In the genomic region with DNA sequence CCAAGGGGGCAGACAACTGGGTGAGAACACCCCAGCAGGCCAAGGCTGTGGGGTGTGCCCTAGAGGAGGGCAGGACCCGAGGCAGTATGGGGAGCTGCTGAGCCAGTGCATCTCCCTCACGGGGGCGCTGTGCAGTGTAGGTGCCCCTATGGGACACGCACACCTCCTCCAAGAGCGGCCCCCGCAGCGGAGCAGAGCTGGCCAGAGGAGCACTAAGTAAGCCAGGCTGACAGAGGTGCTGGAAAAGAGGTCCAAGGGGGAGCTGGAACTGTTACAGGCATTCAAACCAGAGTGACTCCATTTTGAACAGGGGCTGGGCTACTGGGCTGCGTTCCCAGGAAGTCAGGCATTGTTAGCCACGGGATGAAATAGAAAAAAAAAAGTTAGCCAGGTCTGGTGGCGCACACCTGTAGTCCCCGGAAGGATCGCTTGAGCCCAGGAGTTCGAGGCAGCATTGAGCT, we compare ENCODE assay signal across 8 cellular contexts. TPM values are rescaled to one million over a fixed set of nuclear protein-coding genes. Genes with fewer than 3 reads are reported as not detected.
DNase-seq lines count a peak whose midpoint lies in the region; ATAC-seq, FAIRE-seq and TF ChIP-seq lines count a peak whose summit lies in the region.

No MANE protein-coding gene starts in this region.

- DNase-seq in AG08395 (ENCODE audit: low spot score) (peak; percentile 9), NCI-H774 (lab: John Stamatoyannopoulos, UW) (peak; percentile 1), fibroblast of villous mesenchyme (ENCODE audit: low read depth) (peak; percentile 15), pancreas (peak; percentile 53 to 85 (median 68)), thyroid gland (peak; percentile 46 to 52)
- peak; percentile 83 for DNase-seq in activated T-cell treated with anti-CD3 and anti-CD28 coated beads, Interleukin-2, amount 50 U/mL, for 24 hours

- peak overlapping the region; percentile 82 for H3K4me3 Mint-ChIP-seq in activated T-cell treated with anti-CD3 and anti-CD28 coated beads, Interleukin-2, amount 50 U/mL, for 24 hours

- intact Hi-C loops in pancreas (cut with DNase I): no loop called here
- intact Hi-C loops in thyroid gland (cut with DNase I): loop anchor here (5.0 kb wide), 2 partner anchors 120 to 195 kb away; no protein-coding TSS in a partner anchor

- H3K27ac Mint-ChIP-seq in activated T-cell treated with anti-CD3 and anti-CD28 coated beads, Interleukin-2, amount 50 U/mL, for 24 hours: peak overlapping the region; percentile 92

- no peak for TF ChIP-seq POLR2A in thyroid gland (IDR thresholded peaks at IDR 0.05)

- H3K4me1 ChIP-seq in pancreas (peaks cover 0 to 5% (median 0%) of the 10 kb centered on the region in 3 donors), thyroid gland (peaks cover 0 to 7% of the 10 kb centered on the region in 2 donors)

- no peaks in the 10 kb centered on the region for H3K9me3 Mint-ChIP-seq in activated T-cell treated with anti-CD3 and anti-CD28 coated beads, Interleukin-2, amount 50 U/mL, for 24 hours

- H3K9me3 ChIP-seq in pancreas (no peaks in the 10 kb centered on the region), thyroid gland (no peaks in the 10 kb centered on the region)

- no peak overlapping the region for H3K27ac ChIP-seq in pancreas
- no peak overlapping the region for H3K27ac ChIP-seq in thyroid gland

- H3K36me3 ChIP-seq in pancreas: no peaks in the 10 kb centered on the region
- H3K36me3 ChIP-seq in thyroid gland: no peaks in the 10 kb centered on the region

- ATAC-seq in GM19023 (IDR thresholded peaks at IDR 0.05; ENCODE audit: unreplicated experiment) (peak; percentile 47), pancreas (peak; percentile 70 to 83 (median 78)), GM19397 (IDR thresholded peaks at IDR 0.05; ENCODE audit: unreplicated experiment) (no peak)

- H3K27me3 Mint-ChIP-seq in activated T-cell treated with anti-CD3 and anti-CD28 coated beads, Interleukin-2, amount 50 U/mL, for 24 hours: no peaks in the 10 kb centered on the region

- peaks cover 15% of the 10 kb centered on the region for H3K4me1 Mint-ChIP-seq in activated T-cell treated with anti-CD3 and anti-CD28 coated beads, Interleukin-2, amount 50 U/mL, for 24 hours (ENCODE audit: low read depth)

- H3K4me3 ChIP-seq in fibroblast of villous mesenchyme (ENCODE audit: low read depth, low read length) (peak overlapping the region; percentile 51), pancreas (peak overlapping the region in 3 of 4 donors; percentile 0 to 43 (median 33)), thyroid gland (replicated peaks in 1 of 3) (peak overlapping the region in 1 of 3 donors; percentile 2)

- FAIRE-seq in pancreas (lab: Jason Lieb, UNC): no peak

- no peaks in the 10 kb centered on the region for H3K27me3 ChIP-seq in pancreas
- no peaks in the 10 kb centered on the region for H3K27me3 ChIP-seq in thyroid gland

- WGBS in pancreas, 2 donors: 13 to 20% methylated on average over 13 of the region's 13 CpGs
- 18 to 30% methylated on average over 6 to 9 of the region's 13 CpGs for WGBS in thyroid gland, 2 donors

- no peaks in the 10 kb centered on the region for H3K36me3 Mint-ChIP-seq in activated T-cell treated with anti-CD3 and anti-CD28 coated beads, Interleukin-2, amount 50 U/mL, for 24 hours (ENCODE audit: low read depth)

- TF ChIP-seq CTCF in fibroblast of villous mesenchyme (IDR thresholded peaks at IDR 0.05; ENCODE audit: insufficient read depth, low read depth, low read length) (peak; percentile 36), pancreas (IDR thresholded peaks at IDR 0.05) (no peak), thyroid gland (IDR thresholded peaks at IDR 0.05) (peak in 2 of 6 experiments; percentile 15 to 25)

RNA-seq across cellular contexts. Expression of a gene that starts 41.8 kb away (rescaled TPM):
- total RNA-seq in fibroblast of villous mesenchyme (45.4 and 54.4 TPM in 2 replicates), pancreas (10 to 100 TPM; 22.9 to 45.7 (median 35.4) TPM), thyroid gland (10 to 100 TPM; 35.7 to 51.2 (median 37.8) TPM)
- 10 to 100 TPM; 51.5 to 52.3 TPM for polyA plus RNA-seq in pancreas

RNA-seq across cellular contexts. Expression of a gene that starts 42.1 kb away (rescaled TPM):
- total RNA-seq in fibroblast of villous mesenchyme: 64.3 and 94.1 TPM in 2 replicates
- total RNA-seq in pancreas: 10 to 100 TPM; 46.4 to 77.2 (median 50.9) TPM
- polyA plus RNA-seq in pancreas: 100 to 1,000 TPM in 1 of 2 donors, 10 to 100 TPM in 1; 56.1 to 161 TPM
- total RNA-seq in thyroid gland: 100 to 1,000 TPM in 1 of 4 donors, 10 to 100 TPM in 3; 67.7 to 102 (median 93.6) TPM

Comparison
In these comparisons a context has a peak if more than half of its experiments do, and no peak if none do; other contexts are left out.
1. DNase-seq: peak in every context shown above with its lines; median percentile 83 in activated T-cell treated with anti-CD3 and anti-CD28 coated beads, Interleukin-2, amount 50 U/mL, for 24 hours; 68 in pancreas; 49 in thyroid gland; 15 in fibroblast of villous mesenchyme; 9 in AG08395; 1 in NCI-H774.